In genomic region chr15:78637776-78638435, GRCh38 we compare ENCODE assay signal across 13 cellular contexts. TPM values are rescaled to one million over a fixed set of nuclear protein-coding genes. Genes with fewer than 3 reads are reported as not detected.
"Had no signal": no experiment of that assay in that cellular context is flagged by ENCODE, and none has a peak within 500 bp of the region (broad histone marks: within the 10 kb centered on the region; RNA-seq: fewer than 3 reads in every experiment).

No MANE protein-coding gene starts in this region.

- H3K27ac Mint-ChIP-seq: activated CD4-positive, alpha-beta T cell treated with anti-CD3 and anti-CD28 coated beads, Interleukin-2, amount 10 ng/mL, durations not matched to agents 24 days and 14 days; activated naive CD4-positive, alpha-beta T cell treated with anti-CD3 and anti-CD28 coated beads for 36 hours; activated T-helper 1 cell treated with anti-CD3 and anti-CD28 coated beads, Interleukin-12 subunit alpha, Interleukin-12 subunit beta, Interleukin-2, Interleukin-4 antibody, amounts not matched to agents 30 ng/mL and 10 ng/mL and 1 ng/mL, durations not matched to agents 14 hours and 24 hours and 36 hours; immature natural killer cell; stimulated activated memory B cell treated with anti-CD40 and anti-IgM and Interleukin-4, amounts not matched to agents 10 μg/mL and 1 μg/mL and 100 μg/mL, for 72 hours; WTC11 had no signal

- H3K9me3 Mint-ChIP-seq: activated CD4-positive, alpha-beta T cell treated with anti-CD3 and anti-CD28 coated beads, Interleukin-2, amount 10 ng/mL, durations not matched to agents 24 days and 14 days; activated T-helper 1 cell treated with anti-CD3 and anti-CD28 coated beads, Interleukin-12 subunit alpha, Interleukin-12 subunit beta, Interleukin-2, Interleukin-4 antibody, amounts not matched to agents 30 ng/mL and 10 ng/mL and 1 ng/mL, durations not matched to agents 14 hours and 24 hours and 36 hours had no signal

- H3K9me3 ChIP-seq: lower lobe of right lung, transverse colon had no signal

- H3K27ac ChIP-seq: cardiac muscle cell, esophagus muscularis mucosa, lower lobe of right lung, transverse colon had no signal

- H3K4me3 Mint-ChIP-seq: activated CD4-positive, alpha-beta T cell treated with anti-CD3 and anti-CD28 coated beads, Interleukin-2, amount 10 ng/mL, durations not matched to agents 24 days and 14 days; activated naive CD4-positive, alpha-beta T cell treated with anti-CD3 and anti-CD28 coated beads for 36 hours; activated T-helper 1 cell treated with anti-CD3 and anti-CD28 coated beads, Interleukin-12 subunit alpha, Interleukin-12 subunit beta, Interleukin-2, Interleukin-4 antibody, amounts not matched to agents 30 ng/mL and 10 ng/mL and 1 ng/mL, durations not matched to agents 14 hours and 24 hours and 36 hours; immature natural killer cell; naive B cell; stimulated activated memory B cell treated with anti-CD40 and anti-IgM and Interleukin-4, amounts not matched to agents 10 μg/mL and 1 μg/mL and 100 μg/mL, for 72 hours; WTC11 had no signal

- H3K4me3 ChIP-seq: cardiac muscle cell, esophagus muscularis mucosa, lower lobe of right lung, transverse colon had no signal

- H3K36me3 Mint-ChIP-seq: immature natural killer cell; stimulated activated memory B cell treated with anti-CD40 and anti-IgM and Interleukin-4, amounts not matched to agents 10 μg/mL and 1 μg/mL and 100 μg/mL, for 72 hours had no signal

- DNase-seq: lower lobe of right lung had no signal

- H3K27me3 ChIP-seq: cardiac muscle cell had no signal

- H3K36me3 ChIP-seq: cardiac muscle cell, esophagus muscularis mucosa, lower lobe of right lung, transverse colon had no signal

- FAIRE-seq: astrocyte had no signal

RNA-seq across cellular contexts. Expression of gene CHRNB4, which starts 3.1 kb away (rescaled TPM):
- total RNA-seq: activated CD4-positive, alpha-beta T cell treated with anti-CD3 and anti-CD28 coated beads, Interleukin-2, amount 10 ng/mL, durations not matched to agents 24 days and 14 days; activated naive CD4-positive, alpha-beta T cell treated with anti-CD3 and anti-CD28 coated beads for 36 hours; activated T-helper 1 cell treated with anti-CD3 and anti-CD28 coated beads, Interleukin-12 subunit alpha, Interleukin-12 subunit beta, Interleukin-2, Interleukin-4 antibody, amounts not matched to agents 30 ng/mL and 10 ng/mL and 1 ng/mL, durations not matched to agents 14 hours and 24 hours and 36 hours; astrocyte; fibroblast of villous mesenchyme; lower lobe of right lung had no signal
- polyA plus RNA-seq: cardiac muscle cell, immature natural killer cell had no signal

RNA-seq across cellular contexts. Expression of gene CHRNA3, which starts 17.1 kb away (rescaled TPM):
- total RNA-seq: activated CD4-positive, alpha-beta T cell treated with anti-CD3 and anti-CD28 coated beads, Interleukin-2, amount 10 ng/mL, durations not matched to agents 24 days and 14 days; activated naive CD4-positive, alpha-beta T cell treated with anti-CD3 and anti-CD28 coated beads for 36 hours; activated T-helper 1 cell treated with anti-CD3 and anti-CD28 coated beads, Interleukin-12 subunit alpha, Interleukin-12 subunit beta, Interleukin-2, Interleukin-4 antibody, amounts not matched to agents 30 ng/mL and 10 ng/mL and 1 ng/mL, durations not matched to agents 14 hours and 24 hours and 36 hours; astrocyte; fibroblast of villous mesenchyme had no signal
- polyA plus RNA-seq: immature natural killer cell had no signal
